Comparison of ENCODE assay signal across 1 cellular context in genomic region chr7:112449902-112450806, GRCh38.
A peak's percentile ranks its signal among the peaks of the same experiment; 100 is the strongest.
TF ChIP-seq lines count a peak whose summit lies in the region.

A gene with protein sequence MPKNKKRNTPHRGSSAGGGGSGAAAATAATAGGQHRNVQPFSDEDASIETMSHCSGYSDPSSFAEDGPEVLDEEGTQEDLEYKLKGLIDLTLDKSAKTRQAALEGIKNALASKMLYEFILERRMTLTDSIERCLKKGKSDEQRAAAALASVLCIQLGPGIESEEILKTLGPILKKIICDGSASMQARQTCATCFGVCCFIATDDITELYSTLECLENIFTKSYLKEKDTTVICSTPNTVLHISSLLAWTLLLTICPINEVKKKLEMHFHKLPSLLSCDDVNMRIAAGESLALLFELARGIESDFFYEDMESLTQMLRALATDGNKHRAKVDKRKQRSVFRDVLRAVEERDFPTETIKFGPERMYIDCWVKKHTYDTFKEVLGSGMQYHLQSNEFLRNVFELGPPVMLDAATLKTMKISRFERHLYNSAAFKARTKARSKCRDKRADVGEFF (plus strand): TSS chr7:112450460. CDS start chr7:112450689, 229 bp downstream.

TF ChIP-seq in A549, 52 proteins besides CTCF, POLR2A, EP300 and RAD21 (continued from another document):
- no peak for TF ChIP-seq KDM5A (IDR thresholded peaks at IDR 0.05)
- TF ChIP-seq, protein P1, sequence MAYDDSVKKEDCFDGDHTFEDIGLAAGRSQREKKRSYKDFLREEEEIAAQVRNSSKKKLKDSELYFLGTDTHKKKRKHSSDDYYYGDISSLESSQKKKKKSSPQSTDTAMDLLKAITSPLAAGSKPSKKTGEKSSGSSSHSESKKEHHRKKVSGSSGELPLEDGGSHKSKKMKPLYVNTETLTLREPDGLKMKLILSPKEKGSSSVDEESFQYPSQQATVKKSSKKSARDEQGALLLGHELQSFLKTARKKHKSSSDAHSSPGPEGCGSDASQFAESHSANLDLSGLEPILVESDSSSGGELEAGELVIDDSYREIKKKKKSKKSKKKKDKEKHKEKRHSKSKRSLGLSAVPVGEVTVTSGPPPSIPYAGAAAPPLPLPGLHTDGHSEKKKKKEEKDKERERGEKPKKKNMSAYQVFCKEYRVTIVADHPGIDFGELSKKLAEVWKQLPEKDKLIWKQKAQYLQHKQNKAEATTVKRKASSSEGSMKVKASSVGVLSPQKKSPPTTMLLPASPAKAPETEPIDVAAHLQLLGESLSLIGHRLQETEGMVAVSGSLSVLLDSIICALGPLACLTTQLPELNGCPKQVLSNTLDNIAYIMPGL (CRISPR knock-in tag; IDR thresholded peaks at IDR 0.05; ENCODE audit: borderline replicate concordance): no peak
- TF ChIP-seq POLR2AphosphoS2 (conservative IDR thresholded peaks at IDR 0.05; ENCODE audit: low read length): 0 out of 2 replicates have a peak, but pooled peaks have one; percentile 57
- TF ChIP-seq RFX5 (IDR thresholded peaks at IDR 0.05): peak; percentile 12; the same call in 1 of the 2 replicates
- peak; percentile 50; the same call in 1 of the 2 replicates for TF ChIP-seq MAX (IDR thresholded peaks at IDR 0.05)
- no peak for TF ChIP-seq SMC3 (IDR thresholded peaks at IDR 0.05)
- TF ChIP-seq SREBF2 (IDR thresholded peaks at IDR 0.05): no peak
- peak; percentile 38; the same call in 1 of the 2 replicates for TF ChIP-seq MYC (IDR thresholded peaks at IDR 0.05; ENCODE audit: borderline replicate concordance, low read length)
- TF ChIP-seq, protein P2, sequence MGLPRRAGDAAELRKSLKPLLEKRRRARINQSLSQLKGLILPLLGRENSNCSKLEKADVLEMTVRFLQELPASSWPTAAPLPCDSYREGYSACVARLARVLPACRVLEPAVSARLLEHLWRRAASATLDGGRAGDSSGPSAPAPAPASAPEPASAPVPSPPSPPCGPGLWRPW (IDR thresholded peaks at IDR 0.05): no peak
- 0 out of 2 replicates have a peak, but pooled peaks have one; percentile 55 for TF ChIP-seq RARB (CRISPR knock-in tag; IDR thresholded peaks at IDR 0.05)
TF ChIP-seq in A549: peak in this region for 15.
